In genomic region chr5:6723122-6723885, GRCh38 we compare ENCODE assay signal across 19 cellular contexts. TPM values are rescaled to one million over a fixed set of nuclear protein-coding genes. Genes with fewer than 3 reads are reported as not detected.
DNase-seq lines count a peak whose midpoint lies in the region; ATAC-seq, FAIRE-seq and TF ChIP-seq lines count a peak whose summit lies in the region.
"Had no signal": no experiment of that assay in that cellular context is flagged by ENCODE, and none has a peak within 500 bp of the region (broad histone marks: within the 10 kb centered on the region; RNA-seq: fewer than 3 reads in every experiment).

No MANE protein-coding gene starts in this region.

- H3K27me3 Mint-ChIP-seq in activated naive CD8-positive, alpha-beta T cell treated with anti-CD3 and anti-CD28 coated beads, Interleukin-2, amount 10 ng/mL, durations not matched to agents 7 days and 5 days = no peaks in the 10 kb centered on the region
- H3K27me3 Mint-ChIP-seq in activated naive CD8-positive, alpha-beta T cell treated with anti-CD3 and anti-CD28 coated beads for 36 hours = no peaks in the 10 kb centered on the region
- no peaks in the 10 kb centered on the region for H3K27me3 Mint-ChIP-seq in T-helper 17 cell
- H3K27me3 Mint-ChIP-seq in activated T-helper 1 cell treated with anti-CD3 and anti-CD28 coated beads, Interleukin-12 subunit alpha, Interleukin-12 subunit beta, Interleukin-2, Interleukin-4 antibody, amounts not matched to agents 30 ng/mL and 10 ng/mL and 1 ng/mL, durations not matched to agents 14 hours and 24 hours and 36 hours (ENCODE audit: insufficient read depth) = no peaks in the 10 kb centered on the region

- H3K36me3 ChIP-seq in thoracic aorta = no peaks in the 10 kb centered on the region

- ATAC-seq in activated naive CD8-positive, alpha-beta T cell treated with anti-CD3 and anti-CD28 coated beads, Interleukin-2, amount 10 ng/mL, durations not matched to agents 7 days and 5 days (ENCODE audit: low read depth) = no peak
- ATAC-seq in T-helper 17 cell (no peak), thoracic aorta (ENCODE audit: insufficient number of reproducible peaks, low FRiP score, low read depth) (no peak)
- ATAC-seq: body of pancreas, foreskin keratinocyte, Right ventricle myocardium inferior had no signal

- no peak for TF ChIP-seq CTCF in thoracic aorta (IDR thresholded peaks at IDR 0.05)

- H3K9me3 Mint-ChIP-seq in activated naive CD8-positive, alpha-beta T cell treated with anti-CD3 and anti-CD28 coated beads, Interleukin-2, amount 10 ng/mL, durations not matched to agents 7 days and 5 days = no peaks in the 10 kb centered on the region
- no peaks in the 10 kb centered on the region for H3K9me3 Mint-ChIP-seq in activated naive CD8-positive, alpha-beta T cell treated with anti-CD3 and anti-CD28 coated beads for 36 hours
- H3K9me3 Mint-ChIP-seq in activated T-helper 1 cell treated with anti-CD3 and anti-CD28 coated beads, Interleukin-12 subunit alpha, Interleukin-12 subunit beta, Interleukin-2, Interleukin-4 antibody, amounts not matched to agents 30 ng/mL and 10 ng/mL and 1 ng/mL, durations not matched to agents 14 hours and 24 hours and 36 hours = no peaks in the 10 kb centered on the region

- POLR2A ChIA-PET in activated naive CD8-positive, alpha-beta T cell treated with anti-CD3 and anti-CD28 coated beads, Interleukin-2, amount 10 ng/mL, durations not matched to agents 7 days and 5 days (lab: Charles Lee) = no interaction called here

- peak; percentile 64 for FAIRE-seq in islet of Langerhans (lab: Jason Lieb, UNC)

- peaks cover 62% of the 10 kb centered on the region for H3K4me1 Mint-ChIP-seq in activated naive CD8-positive, alpha-beta T cell treated with anti-CD3 and anti-CD28 coated beads, Interleukin-2, amount 10 ng/mL, durations not matched to agents 7 days and 5 days
- H3K4me1 Mint-ChIP-seq in activated naive CD8-positive, alpha-beta T cell treated with anti-CD3 and anti-CD28 coated beads for 36 hours = peaks cover 74% of the 10 kb centered on the region
- peaks cover 73% of the 10 kb centered on the region for H3K4me1 Mint-ChIP-seq in T-helper 17 cell
- H3K4me1 Mint-ChIP-seq in activated T-helper 1 cell treated with anti-CD3 and anti-CD28 coated beads, Interleukin-12 subunit alpha, Interleukin-12 subunit beta, Interleukin-2, Interleukin-4 antibody, amounts not matched to agents 30 ng/mL and 10 ng/mL and 1 ng/mL, durations not matched to agents 14 hours and 24 hours and 36 hours (ENCODE audit: low read depth) = peaks cover 87% of the 10 kb centered on the region

- H3K27me3 ChIP-seq in thoracic aorta (replicated peaks; ENCODE audit: insufficient read depth) = no peaks in the 10 kb centered on the region
- H3K27me3 ChIP-seq: body of pancreas, foreskin keratinocyte, spleen had no signal

- H3K36me3 Mint-ChIP-seq in activated naive CD8-positive, alpha-beta T cell treated with anti-CD3 and anti-CD28 coated beads, Interleukin-2, amount 10 ng/mL, durations not matched to agents 7 days and 5 days = peaks cover 11% of the 10 kb centered on the region
- peaks cover 24% of the 10 kb centered on the region for H3K36me3 Mint-ChIP-seq in activated naive CD8-positive, alpha-beta T cell treated with anti-CD3 and anti-CD28 coated beads for 36 hours
- H3K36me3 Mint-ChIP-seq in T-helper 17 cell (ENCODE audit: low read depth) = no peaks in the 10 kb centered on the region
- H3K36me3 Mint-ChIP-seq in activated T-helper 1 cell treated with anti-CD3 and anti-CD28 coated beads, Interleukin-12 subunit alpha, Interleukin-12 subunit beta, Interleukin-2, Interleukin-4 antibody, amounts not matched to agents 30 ng/mL and 10 ng/mL and 1 ng/mL, durations not matched to agents 14 hours and 24 hours and 36 hours (ENCODE audit: low read depth) = peaks cover 16% of the 10 kb centered on the region

- no peak overlapping the region for H3K4me3 Mint-ChIP-seq in activated naive CD8-positive, alpha-beta T cell treated with anti-CD3 and anti-CD28 coated beads, Interleukin-2, amount 10 ng/mL, durations not matched to agents 7 days and 5 days
- no peak overlapping the region for H3K4me3 Mint-ChIP-seq in activated naive CD8-positive, alpha-beta T cell treated with anti-CD3 and anti-CD28 coated beads for 36 hours
- H3K4me3 Mint-ChIP-seq in T-helper 17 cell = peak overlapping the region; percentile 5
- no peak overlapping the region for H3K4me3 Mint-ChIP-seq in activated T-helper 1 cell treated with anti-CD3 and anti-CD28 coated beads, Interleukin-12 subunit alpha, Interleukin-12 subunit beta, Interleukin-2, Interleukin-4 antibody, amounts not matched to agents 30 ng/mL and 10 ng/mL and 1 ng/mL, durations not matched to agents 14 hours and 24 hours and 36 hours

- no peaks in the 10 kb centered on the region for H3K9me3 ChIP-seq in T-helper 17 cell (ENCODE audit: control insufficient read depth, low read length, poor library complexity, severe bottlenecking)
- no peaks in the 10 kb centered on the region for H3K9me3 ChIP-seq in thoracic aorta
- H3K9me3 ChIP-seq: body of pancreas, spleen had no signal

- H3K27ac Mint-ChIP-seq in activated naive CD8-positive, alpha-beta T cell treated with anti-CD3 and anti-CD28 coated beads, Interleukin-2, amount 10 ng/mL, durations not matched to agents 7 days and 5 days = peak overlapping the region; percentile 2
- no peak overlapping the region for H3K27ac Mint-ChIP-seq in activated naive CD8-positive, alpha-beta T cell treated with anti-CD3 and anti-CD28 coated beads for 36 hours
- peak overlapping the region; percentile 67 for H3K27ac Mint-ChIP-seq in T-helper 17 cell
- H3K27ac Mint-ChIP-seq in activated T-helper 1 cell treated with anti-CD3 and anti-CD28 coated beads, Interleukin-12 subunit alpha, Interleukin-12 subunit beta, Interleukin-2, Interleukin-4 antibody, amounts not matched to agents 30 ng/mL and 10 ng/mL and 1 ng/mL, durations not matched to agents 14 hours and 24 hours and 36 hours = no peak overlapping the region

- H3K4me3 ChIP-seq in thoracic aorta = peak overlapping the region; percentile 67
- H3K4me3 ChIP-seq: body of pancreas had no signal

- H3K27ac ChIP-seq in thoracic aorta = peak overlapping the region in 1 of 2 donors; percentile 37
- H3K27ac ChIP-seq: foreskin keratinocyte, HL-60 had no signal

- no peak for DNase-seq in activated naive CD8-positive, alpha-beta T cell treated with anti-CD3 and anti-CD28 coated beads, Interleukin-2, amount 10 ng/mL, durations not matched to agents 7 days and 5 days
- DNase-seq in activated naive CD8-positive, alpha-beta T cell treated with anti-CD3 and anti-CD28 coated beads for 36 hours = no peak
- DNase-seq in T-helper 17 cell (no peak), thoracic aorta (ENCODE audit: low spot score) (no peak), NCI-H2227 (lab: John Stamatoyannopoulos, UW; ENCODE audit: unreplicated experiment) (no peak), SW 1271 (lab: John Stamatoyannopoulos, UW) (no peak)
- DNase-seq in activated T-helper 1 cell treated with anti-CD3 and anti-CD28 coated beads, Interleukin-12 subunit alpha, Interleukin-12 subunit beta, Interleukin-2, Interleukin-4 antibody, amounts not matched to agents 30 ng/mL and 10 ng/mL and 1 ng/mL, durations not matched to agents 14 hours and 24 hours and 36 hours (ENCODE audit: low spot score) = no peak
- DNase-seq: activated CD4-positive, alpha-beta T cell treated with anti-CD3 and anti-CD28 coated beads for 48 hours; activated effector memory CD4-positive, alpha-beta T cell treated with Interleukin-2 at 50 U/mL for 16 hours; body of pancreas; foreskin keratinocyte; HCEC 1CT; NCI-H2029 treated with DMSO at 0.1 percent for 48 hours; NCI-H82; spleen; T-helper 9 cell had no signal

- intact Hi-C loops in activated T-helper 1 cell treated with anti-CD3 and anti-CD28 coated beads, Interleukin-12 subunit alpha, Interleukin-12 subunit beta, Interleukin-2, Interleukin-4 antibody, amounts not matched to agents 30 ng/mL and 10 ng/mL and 1 ng/mL, durations not matched to agents 14 hours and 24 hours and 36 hours (cut with micrococcal nuclease) = no loop called here

- peaks cover 41 to 97% of the 10 kb centered on the region in 2 donors for H3K4me1 ChIP-seq in thoracic aorta (ENCODE audit: control insufficient read depth in 1 of 2, low read depth in 2 of 2)
- H3K4me1 ChIP-seq: foreskin keratinocyte had no signal

RNA-seq across cellular contexts. Expression of gene TENT4A, which starts 10.1 kb away (rescaled TPM):
- total RNA-seq in activated naive CD8-positive, alpha-beta T cell treated with anti-CD3 and anti-CD28 coated beads, Interleukin-2, amount 10 ng/mL, durations not matched to agents 7 days and 5 days = 10 to 100 TPM; 47.0 to 47.1 TPM
- total RNA-seq in activated naive CD8-positive, alpha-beta T cell treated with anti-CD3 and anti-CD28 coated beads for 36 hours = 10 to 100 TPM; 28.2 to 30.7 TPM
- total RNA-seq in T-helper 17 cell = 10 to 100 TPM; 54.7 to 59.4 TPM
- 10 to 100 TPM; 34.5 to 47.6 TPM for total RNA-seq in thoracic aorta
- total RNA-seq in activated T-helper 1 cell treated with anti-CD3 and anti-CD28 coated beads, Interleukin-12 subunit alpha, Interleukin-12 subunit beta, Interleukin-2, Interleukin-4 antibody, amounts not matched to agents 30 ng/mL and 10 ng/mL and 1 ng/mL, durations not matched to agents 14 hours and 24 hours and 36 hours = 40.6 and 42.3 TPM in 2 replicates

Comparison
In these comparisons a context has a peak if more than half of its experiments do, and no peak if none do; other contexts are left out.
1. H3K27ac Mint-ChIP-seq: peak in activated naive CD8-positive, alpha-beta T cell treated with anti-CD3 and anti-CD28 coated beads, Interleukin-2, amount 10 ng/mL, durations not matched to agents 7 days and 5 days (single experiment) and T-helper 17 cell (single experiment); none in activated naive CD8-positive, alpha-beta T cell treated with anti-CD3 and anti-CD28 coated beads for 36 hours (single experiment) and activated T-helper 1 cell treated with anti-CD3 and anti-CD28 coated beads, Interleukin-12 subunit alpha, Interleukin-12 subunit beta, Interleukin-2, Interleukin-4 antibody, amounts not matched to agents 30 ng/mL and 10 ng/mL and 1 ng/mL, durations not matched to agents 14 hours and 24 hours and 36 hours (single experiment).